Comparison of ENCODE assay signal across 7 cellular contexts in genomic region chr3:100254168-100254777, GRCh38. TPM values are rescaled to one million over a fixed set of nuclear protein-coding genes. Genes with fewer than 3 reads are reported as not detected.
A peak's percentile ranks its signal among the peaks of the same experiment; 100 is the strongest.
DNase-seq lines count a peak whose midpoint lies in the region; ATAC-seq and TF ChIP-seq lines count a peak whose summit lies in the region.

No MANE protein-coding gene starts in this region.

- TF ChIP-seq POLR2A in NB4 (IDR thresholded peaks at IDR 0.05; ENCODE audit: extremely low read depth, insufficient read length): no peak

- DNase-seq in G401 (ENCODE audit: low spot score) (peak; percentile 45), NB4 (ENCODE audit: low read depth) (peak; percentile 80), SKM-1 treated with dmso at 0.1 percent for 144 hours (lab: John Stamatoyannopoulos, UW; ENCODE audit: unreplicated experiment) (peak; percentile 18), ecto neural progenitor cell (ENCODE audit: low spot score) (peak; percentile 57), medulla oblongata (ENCODE audit: extremely low spot score) (peak; percentile 80), tibial artery (peak in 1 of 2 donors; percentile 45)

- H3K4me1 ChIP-seq in tibial artery: peaks cover 0 to 16% (median 8%) of the 10 kb centered on the region in 4 donors

- no peaks in the 10 kb centered on the region for H3K27me3 ChIP-seq in tibial artery

- H3K4me3 ChIP-seq in NB4 (ENCODE audit: low read depth, low read length) (no peak overlapping the region), tibial artery (no peak overlapping the region)

- TF ChIP-seq CTCF in NB4 (IDR thresholded peaks at IDR 0.05; ENCODE audit: low read depth, low read length) (peak; percentile 74), tibial artery (IDR thresholded peaks at IDR 0.05) (peak; percentile 79)

- ATAC-seq in GM21723 (IDR thresholded peaks at IDR 0.05; ENCODE audit: unreplicated experiment): peak; percentile 84

- intact Hi-C loops in tibial artery (cut with DNase I; ENCODE audit: low total_unique reads): loop anchor here (5.0 to 10.0 kb wide), 2 partner anchors 189 to 412 kb away; no protein-coding TSS in a partner anchor

- no peaks in the 10 kb centered on the region for H3K36me3 ChIP-seq in tibial artery

- peak overlapping the region; percentile 50 to 60 for H3K27ac ChIP-seq in tibial artery

- no peaks in the 10 kb centered on the region for H3K9me3 ChIP-seq in tibial artery

- in situ Hi-C loops in G401 (cut with HindIII; ENCODE audit: low sequenced_read_pairs): no loop called here

RNA-seq across cellular contexts. Expression of gene TBC1D23, which starts 6.5 kb away (rescaled TPM):
- 15.5 and 28.4 TPM in 2 replicates for total RNA-seq in G401 (2014; rRNA removed; shearing (Covaris generic))
